In the genomic region with DNA sequence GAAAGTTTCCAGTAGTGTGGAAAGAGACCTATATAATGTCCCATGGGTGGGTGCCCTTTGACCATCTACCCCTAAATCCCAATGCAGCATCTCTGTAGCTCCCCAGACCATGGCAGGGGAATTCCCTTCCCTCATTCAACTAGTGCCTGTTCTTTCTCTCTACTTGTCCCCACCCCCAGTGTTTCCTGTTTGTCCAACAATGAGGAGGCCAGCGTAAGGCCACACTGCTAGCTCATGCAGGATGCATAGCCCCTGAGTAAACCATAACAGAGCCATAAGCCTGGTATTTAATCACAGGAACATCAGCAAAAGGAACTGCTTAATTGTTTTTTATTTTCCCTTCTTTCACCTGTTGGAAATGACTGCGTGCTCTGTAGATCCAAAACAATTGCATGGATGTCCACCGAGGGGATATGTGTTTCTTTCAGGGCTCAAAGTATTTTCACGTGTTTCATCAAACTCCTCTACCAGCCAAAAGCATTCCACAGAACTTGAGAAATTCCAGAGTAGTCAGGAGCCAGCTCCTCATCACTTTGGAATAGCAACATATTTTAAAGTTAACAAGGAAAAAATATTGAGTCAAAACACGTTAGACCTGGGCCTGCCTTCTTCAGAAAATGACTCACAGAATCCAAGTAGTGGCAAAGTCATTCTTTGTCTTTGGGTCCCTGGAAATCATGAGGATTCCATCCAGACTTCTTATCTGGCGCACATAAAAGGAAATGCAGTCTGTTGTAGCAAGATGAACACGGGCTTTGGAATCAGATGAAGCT, we compare ENCODE assay signal across 8 cellular contexts.
A peak's percentile ranks its signal among the peaks of the same experiment; 100 is the strongest.
DNase-seq lines count a peak whose midpoint lies in the region; ATAC-seq and TF ChIP-seq lines count a peak whose summit lies in the region.

No MANE protein-coding gene starts in this region.

- 6 to 7% methylated on average over 7 of the region's 7 CpGs for WGBS in GM23248 (ENCODE audit: low coverage in 1 of 2, low lambda C conversion rate in 2 of 2, missing lambda C conversion rate in 2 of 2), 2 experiments

- H3K9me3 Mint-ChIP-seq in CD8-positive, alpha-beta T cell, result no peaks in the 10 kb centered on the region
- no peaks in the 10 kb centered on the region for H3K9me3 Mint-ChIP-seq in activated T-cell treated with anti-CD3 and anti-CD28 coated beads, Interleukin-2, amount 50 U/mL, for 72 hours

- no peaks in the 10 kb centered on the region for H3K9me2 ChIP-seq in GM23248 (ENCODE audit: insufficient read depth)

- peak overlapping the region; percentile 74 for H3K4me2 ChIP-seq in GM23248 (ENCODE audit: unreplicated experiment)

- H3K4me1 ChIP-seq in CD8-positive, alpha-beta T cell (ENCODE audit: insufficient read depth, low read length), result peaks cover 48% of the 10 kb centered on the region
- peaks cover 67% of the 10 kb centered on the region for H3K4me1 ChIP-seq in GM23248 (ENCODE audit: insufficient read depth)
- peaks cover 0 to 69% of the 10 kb centered on the region in 2 donors for H3K4me1 ChIP-seq in left lung

- H3K27ac ChIP-seq in CD8-positive, alpha-beta T cell (ENCODE audit: low read depth, low read length), result no peak overlapping the region
- H3K27ac ChIP-seq in GM23248 (peak overlapping the region; percentile 95), left lung (peak overlapping the region; percentile 27 to 88), RWPE1 (no peak overlapping the region)

- H3K27ac Mint-ChIP-seq in CD8-positive, alpha-beta T cell, result peak overlapping the region; percentile 70
- peak overlapping the region; percentile 90 for H3K27ac Mint-ChIP-seq in activated T-cell treated with anti-CD3 and anti-CD28 coated beads, Interleukin-2, amount 50 U/mL, for 72 hours

- H3K27me3 Mint-ChIP-seq in CD8-positive, alpha-beta T cell (ENCODE audit: low read depth), result no peaks in the 10 kb centered on the region
- H3K27me3 Mint-ChIP-seq in activated T-cell treated with anti-CD3 and anti-CD28 coated beads, Interleukin-2, amount 50 U/mL, for 72 hours (ENCODE audit: low read depth), result no peaks in the 10 kb centered on the region

- H3K4me3 Mint-ChIP-seq in CD8-positive, alpha-beta T cell, result no peak overlapping the region
- peak overlapping the region; percentile 78 for H3K4me3 Mint-ChIP-seq in activated T-cell treated with anti-CD3 and anti-CD28 coated beads, Interleukin-2, amount 50 U/mL, for 72 hours

- no peaks in the 10 kb centered on the region for H3K27me3 ChIP-seq in CD8-positive, alpha-beta T cell (ENCODE audit: insufficient read depth, low read length)
- H3K27me3 ChIP-seq in GM23248 (replicated peaks; ENCODE audit: insufficient read depth) (no peaks in the 10 kb centered on the region), left lung (no peaks in the 10 kb centered on the region)

- in situ Hi-C loops in GM23248 (cut with MboI), result no loop called here

- ATAC-seq in CD8-positive, alpha-beta T cell, result no peak
- ATAC-seq in activated T-cell treated with anti-CD3 and anti-CD28 coated beads, Interleukin-2, amount 50 U/mL, for 72 hours (replicated peaks in 1 of 2), result peak; percentile 10
- peak; percentile 59 for ATAC-seq in left lung

- H3K36me3 Mint-ChIP-seq in CD8-positive, alpha-beta T cell, result peaks cover 72% of the 10 kb centered on the region
- H3K36me3 Mint-ChIP-seq in activated T-cell treated with anti-CD3 and anti-CD28 coated beads, Interleukin-2, amount 50 U/mL, for 72 hours (ENCODE audit: insufficient read depth in 2 of 2), result peaks cover 27 to 41% of the 10 kb centered on the region in 2 donors

- POLR2A ChIA-PET in CD8-positive, alpha-beta T cell (lab: Charles Lee), result interaction anchor here (1.0 to 1.9 kb wide), 4 partner anchors 15 to 74 kb away, joined by 3 to 7 read pairs (median 4); no protein-coding TSS in a partner anchor
- POLR2A ChIA-PET in RWPE1 (lab: Yijun Ruan, JAX; ENCODE audit: low non-redundant PET), result no interaction called here

- H3K9me3 ChIP-seq in CD8-positive, alpha-beta T cell (ENCODE audit: low read length), result no peaks in the 10 kb centered on the region
- H3K9me3 ChIP-seq in GM23248 (ENCODE audit: low read depth), result no peaks in the 10 kb centered on the region
- no peaks in the 10 kb centered on the region for H3K9me3 ChIP-seq in left lung

- H3K4me3 ChIP-seq in CD8-positive, alpha-beta T cell (ENCODE audit: low read depth, low read length), result no peak overlapping the region
- H3K4me3 ChIP-seq in GM23248, result peak overlapping the region; percentile 47
- H3K4me3 ChIP-seq in left lung, result no peak overlapping the region

- peaks cover 83% of the 10 kb centered on the region for H3K4me1 Mint-ChIP-seq in CD8-positive, alpha-beta T cell (ENCODE audit: low read depth)
- peaks cover 99% of the 10 kb centered on the region for H3K4me1 Mint-ChIP-seq in activated T-cell treated with anti-CD3 and anti-CD28 coated beads, Interleukin-2, amount 50 U/mL, for 72 hours (ENCODE audit: low read depth)

- H3F3A ChIP-seq in GM23248 (ENCODE audit: insufficient read depth), result peaks cover 89% of the 10 kb centered on the region

- DNase-seq in CD8-positive, alpha-beta T cell, result no peak
- peak; percentile 88 for DNase-seq in GM23248
- peak in 1 of 2 donors; percentile 35 for DNase-seq in activated T-cell treated with anti-CD3 and anti-CD28 coated beads, Interleukin-2, amount 50 U/mL, for 72 hours
- DNase-seq in left lung, result no peak
- no peak for DNase-seq in NCI-H345 (lab: John Stamatoyannopoulos, UW)
- no peak for DNase-seq in SW 1271 (lab: John Stamatoyannopoulos, UW)
- DNase-seq in OCI-M1 (lab: John Stamatoyannopoulos, UW), result no peak
- DNase-seq in RWPE1 (ENCODE audit: low spot score), result no peak

- H4K20me1 ChIP-seq in GM23248 (ENCODE audit: insufficient read depth), result no peaks in the 10 kb centered on the region

- peak overlapping the region; percentile 69 for H3K9ac ChIP-seq in GM23248

- peaks cover 22% of the 10 kb centered on the region for H3K79me2 ChIP-seq in GM23248 (ENCODE audit: insufficient read depth)

- no peak for TF ChIP-seq CTCF in CD8-positive, alpha-beta T cell (IDR thresholded peaks at IDR 0.05)
- TF ChIP-seq CTCF in left lung (IDR thresholded peaks at IDR 0.05) (no peak), RWPE1 (conservative IDR thresholded peaks at IDR 0.05; ENCODE audit: low read depth) (no peak)

- no peak overlapping the region for H2AFZ ChIP-seq in GM23248

- CTCF ChIA-PET in CD8-positive, alpha-beta T cell (lab: Charles Lee), result interaction anchor here (0.6 to 2.1 kb wide), 3 partner anchors 75 to 129 kb away, joined by 3 to 7 read pairs (median 5); no protein-coding TSS in a partner anchor
- CTCF ChIA-PET in RWPE1 (lab: Yijun Ruan, JAX), result no interaction called here

- peaks cover 40% of the 10 kb centered on the region for H3K36me3 ChIP-seq in CD8-positive, alpha-beta T cell (ENCODE audit: insufficient read depth, low read length)
- H3K36me3 ChIP-seq in GM23248 (ENCODE audit: low read depth) (peaks cover 54% of the 10 kb centered on the region), left lung (peaks cover 0 to 65% of the 10 kb centered on the region in 2 donors)

- intact Hi-C loops in CD8-positive, alpha-beta T cell (cut with DNase I, micrococcal nuclease), result loop anchor here (2.0 to 5.0 kb wide), 4 partner anchors 15 to 73 kb away; no protein-coding TSS in a partner anchor
- intact Hi-C loops in left lung (cut with DNase I), result no loop called here

Comparison
In these comparisons a context has a peak if more than half of its experiments do, and no peak if none do; other contexts are left out.
1. H3K27ac ChIP-seq: peak in GM23248 (single experiment) and left lung (2 of 2); none in CD8-positive, alpha-beta T cell (single experiment) and RWPE1 (single experiment).
2. intact Hi-C loops: an anchor here in CD8-positive, alpha-beta T cell (2.0 to 5.0 kb wide); none called in left lung.